9 cellular contexts compared by ENCODE assay signal in genomic region chr3:42052132-42052866, GRCh38. TPM values are rescaled to one million over a fixed set of nuclear protein-coding genes. Genes with fewer than 3 reads are reported as not detected.
DNase-seq lines count a peak whose midpoint lies in the region; ATAC-seq lines count a peak whose summit lies in the region.
"Had no signal": no experiment of that assay in that cellular context is flagged by ENCODE, and none has a peak within 500 bp of the region (broad histone marks: within the 10 kb centered on the region; RNA-seq: fewer than 3 reads in every experiment).

No MANE protein-coding gene starts in this region.

- peaks cover 4% of the 10 kb centered on the region for H3K79me1 ChIP-seq in trophoblast cell (ENCODE audit: low read length)

- H3K9ac ChIP-seq in HUES48 (ENCODE audit: low read depth, low read length) (no peak overlapping the region), trophoblast cell (ENCODE audit: low read length) (no peak overlapping the region)

- H3K18ac ChIP-seq in trophoblast cell (ENCODE audit: low read length) = no peak overlapping the region

- H3K9me3 ChIP-seq in HUES48 (ENCODE audit: control insufficient read depth, insufficient read depth, low read length) (no peaks in the 10 kb centered on the region), trophoblast cell (ENCODE audit: insufficient read depth, low read depth, low read length) (no peaks in the 10 kb centered on the region)

- no peak overlapping the region for H4K12ac ChIP-seq in trophoblast cell (ENCODE audit: low read depth, low read length)

- H3K27ac ChIP-seq in HUES48 (ENCODE audit: low read depth, low read length) = peak overlapping the region; percentile 73
- H3K27ac ChIP-seq in trophoblast cell (ENCODE audit: low read depth, low read length) = peak overlapping the region; percentile 30

- H4K91ac ChIP-seq in trophoblast cell (ENCODE audit: low read depth, low read length) = peak overlapping the region; percentile 29

- DNase-seq in fibroblast of peridontal ligament (ENCODE audit: extremely low read depth) (peak; percentile 91), trophoblast cell (no peak), glomerular visceral epithelial cell (ENCODE audit: extremely low spot score) (no peak), HuH-7 (ENCODE audit: low spot score) (no peak)
- DNase-seq in central memory CD4-positive, alpha-beta T cell = no peak
- no peak for DNase-seq in activated CD4-positive, alpha-beta T cell treated with anti-CD3 and anti-CD28 coated beads, Interleukin-2, amount 10 ng/mL, durations not matched to agents 24 days and 14 days

- peak overlapping the region; percentile 32 for H2BK12ac ChIP-seq in trophoblast cell (ENCODE audit: low read length)

- H3K4me3 Mint-ChIP-seq in activated CD4-positive, alpha-beta T cell treated with anti-CD3 and anti-CD28 coated beads, Interleukin-2, amount 10 ng/mL, durations not matched to agents 24 days and 14 days = no peak overlapping the region
- H3K4me3 Mint-ChIP-seq: activated naive CD8-positive, alpha-beta T cell had no signal

- H3K4ac ChIP-seq in trophoblast cell (ENCODE audit: low read depth, low read length) = no peak overlapping the region

- H3K9me3 Mint-ChIP-seq in activated CD4-positive, alpha-beta T cell treated with anti-CD3 and anti-CD28 coated beads, Interleukin-2, amount 10 ng/mL, durations not matched to agents 24 days and 14 days = no peaks in the 10 kb centered on the region

- peaks cover 5% of the 10 kb centered on the region for H3K36me3 Mint-ChIP-seq in activated CD4-positive, alpha-beta T cell treated with anti-CD3 and anti-CD28 coated beads, Interleukin-2, amount 10 ng/mL, durations not matched to agents 24 days and 14 days (ENCODE audit: low read depth)

- H2BK120ac ChIP-seq in trophoblast cell (ENCODE audit: insufficient read depth, low read length, poor library complexity) = peak overlapping the region; percentile 39

- peak overlapping the region; percentile 29 for H3K14ac ChIP-seq in trophoblast cell (ENCODE audit: low read length)

- ATAC-seq in GM18868 (IDR thresholded peaks at IDR 0.05; ENCODE audit: unreplicated experiment) = peak; percentile 48

- no peak overlapping the region for H2AK5ac ChIP-seq in trophoblast cell (ENCODE audit: low read length)

- no peaks in the 10 kb centered on the region for H3K27me3 ChIP-seq in HUES48 (ENCODE audit: control insufficient read depth, insufficient read depth, low read length)
- no peaks in the 10 kb centered on the region for H3K27me3 ChIP-seq in trophoblast cell (ENCODE audit: insufficient read depth, low read length)

- H3K27ac Mint-ChIP-seq in activated CD4-positive, alpha-beta T cell treated with anti-CD3 and anti-CD28 coated beads, Interleukin-2, amount 10 ng/mL, durations not matched to agents 24 days and 14 days = no peak overlapping the region
- H3K27ac Mint-ChIP-seq: activated naive CD8-positive, alpha-beta T cell had no signal

- H3K36me3 ChIP-seq in HUES48 (ENCODE audit: control insufficient read depth, insufficient read depth, low read length) (no peaks in the 10 kb centered on the region), trophoblast cell (ENCODE audit: control insufficient read depth in 1 of 2, insufficient read depth in 2 of 2, low read length in 2 of 2) (peaks cover 0 to 1% of the 10 kb centered on the region in 2 experiments)

- H4K8ac ChIP-seq in trophoblast cell (ENCODE audit: low read depth, low read length) = no peak overlapping the region

- peaks cover 24% of the 10 kb centered on the region for H3K4me1 Mint-ChIP-seq in activated CD4-positive, alpha-beta T cell treated with anti-CD3 and anti-CD28 coated beads, Interleukin-2, amount 10 ng/mL, durations not matched to agents 24 days and 14 days

- intact Hi-C loops in activated CD4-positive, alpha-beta T cell treated with anti-CD3 and anti-CD28 coated beads, Interleukin-2, amount 10 ng/mL, durations not matched to agents 24 days and 14 days (cut with micrococcal nuclease) = no loop called here

- H3K4me1 ChIP-seq in HUES48 (ENCODE audit: control insufficient read depth, insufficient read depth, low read length) = peaks cover 43% of the 10 kb centered on the region
- peaks cover 11 to 22% of the 10 kb centered on the region in 2 experiments for H3K4me1 ChIP-seq in trophoblast cell (ENCODE audit: control insufficient read depth in 1 of 2, insufficient read depth in 2 of 2, low read length in 2 of 2)

- H3K4me3 ChIP-seq in HUES48 (ENCODE audit: low read depth, low read length) (no peak overlapping the region), trophoblast cell (ENCODE audit: low read depth, low read length) (no peak overlapping the region)

- H2AFZ ChIP-seq in trophoblast cell (ENCODE audit: insufficient read depth, low read length, poor library complexity) = no peak overlapping the region

- H2BK5ac ChIP-seq in trophoblast cell (ENCODE audit: low read depth, low read length, poor library complexity) = peak overlapping the region; percentile 26

- peaks cover 3% of the 10 kb centered on the region for H3K79me2 ChIP-seq in trophoblast cell (ENCODE audit: control insufficient read depth, insufficient read depth, low read length, poor library complexity)

- H3K23ac ChIP-seq in trophoblast cell (ENCODE audit: low read length) = no peak overlapping the region

- no CpG with 5 or more reads among the region's 5 CpGs for WGBS in trophoblast cell (ENCODE audit: extremely low coverage, insufficient coverage, insufficient read length)

- no peak overlapping the region for H3K4me2 ChIP-seq in trophoblast cell (ENCODE audit: low read length)

- no peaks in the 10 kb centered on the region for H3K27me3 Mint-ChIP-seq in activated CD4-positive, alpha-beta T cell treated with anti-CD3 and anti-CD28 coated beads, Interleukin-2, amount 10 ng/mL, durations not matched to agents 24 days and 14 days
- H3K27me3 Mint-ChIP-seq: activated naive CD8-positive, alpha-beta T cell had no signal

RNA-seq across cellular contexts. Expression of gene TRAK1, which starts 38.9 kb away (rescaled TPM):
- polyA plus RNA-seq in trophoblast cell (2013) = 43.4 and 43.5 TPM in 2 replicates
- 35.4 and 35.9 TPM in 2 replicates for total RNA-seq in activated CD4-positive, alpha-beta T cell treated with anti-CD3 and anti-CD28 coated beads, Interleukin-2, amount 10 ng/mL, durations not matched to agents 24 days and 14 days
